1 cellular context compared by ENCODE assay signal in genomic region chr18:44679056-44679911, GRCh38.
TF ChIP-seq lines count a peak whose summit lies in the region.

No MANE protein-coding gene starts in this region.

TF ChIP-seq in HepG2, 621 proteins besides CTCF, POLR2A, EP300 and RAD21 (continued from another document and continues in another):
- no peak for TF ChIP-seq HNF4G (IDR thresholded peaks at IDR 0.05; ENCODE audit: borderline replicate concordance, low read depth, low read length)
- TF ChIP-seq HNF4G (CRISPR knock-in tag; IDR thresholded peaks at IDR 0.05; ENCODE audit: borderline replicate concordance, low read depth): no peak
- TF ChIP-seq ZNF577 (CRISPR knock-in tag; IDR thresholded peaks at IDR 0.05; ENCODE audit: borderline replicate concordance, low read depth): no peak
- TF ChIP-seq ZMYM4 (CRISPR knock-in tag; IDR thresholded peaks at IDR 0.05): peak; percentile 49; the same call in 1 of the 2 replicates
- no peak for TF ChIP-seq RBM22 (optimal IDR thresholded peaks at IDR 0.05; ENCODE audit: low read length)
- 0 out of 2 replicates have a peak, but pooled peaks have one; percentile 67 for TF ChIP-seq ZBED4 (CRISPR knock-in tag; IDR thresholded peaks at IDR 0.05; ENCODE audit: borderline replicate concordance)
- peak; percentile 28; the same call in 1 of the 2 replicates for TF ChIP-seq LBX2 (CRISPR knock-in tag; IDR thresholded peaks at IDR 0.05; ENCODE audit: borderline replicate concordance)
- TF ChIP-seq ARID5B (CRISPR knock-in tag; IDR thresholded peaks at IDR 0.05): peak; percentile 39
- TF ChIP-seq GRHL1 (CRISPR knock-in tag; conservative IDR thresholded peaks at IDR 0.05): no peak
- TF ChIP-seq PHF8 (CRISPR knock-in tag; IDR thresholded peaks at IDR 0.05): peak; percentile 49; the same call in 1 of the 2 replicates
- no peak for TF ChIP-seq SMYD3 (CRISPR knock-in tag; IDR thresholded peaks at IDR 0.05)
- TF ChIP-seq HOXA5 (CRISPR knock-in tag; IDR thresholded peaks at IDR 0.05): no peak
- TF ChIP-seq ZNF747 (CRISPR knock-in tag; IDR thresholded peaks at IDR 0.05; ENCODE audit: borderline replicate concordance): no peak
- no peak for TF ChIP-seq SOX13 (IDR thresholded peaks at IDR 0.05)
- TF ChIP-seq SOX13 (CRISPR knock-in tag; conservative IDR thresholded peaks at IDR 0.05 in 1 of 2, IDR thresholded peaks at IDR 0.05 in 1 of 2): no peak
- no peak for TF ChIP-seq KAT7 (CRISPR knock-in tag; IDR thresholded peaks at IDR 0.05; ENCODE audit: borderline replicate concordance)
- peak; percentile 43; the same call in 1 of the 2 replicates for TF ChIP-seq TFDP1 (CRISPR knock-in tag; IDR thresholded peaks at IDR 0.05; ENCODE audit: borderline replicate concordance)
- no peak for TF ChIP-seq RNF2 (conservative IDR thresholded peaks at IDR 0.05; ENCODE audit: low read depth)
- TF ChIP-seq PCBP2 (optimal IDR thresholded peaks at IDR 0.05; ENCODE audit: low read depth, low read length, poor library complexity, severe bottlenecking): no peak
- TF ChIP-seq POLR2AphosphoS5 (IDR thresholded peaks at IDR 0.05; ENCODE audit: low read depth, low read length): peak; percentile 42; the same call in 1 of the 2 replicates
- peak; percentile 68 for TF ChIP-seq ZNF687 (CRISPR knock-in tag; IDR thresholded peaks at IDR 0.05)
- TF ChIP-seq ZNF205 (CRISPR knock-in tag; IDR thresholded peaks at IDR 0.05): 0 out of 2 replicates have a peak, but pooled peaks have one; percentile 31
- TF ChIP-seq SYNCRIP (IDR thresholded peaks at IDR 0.05; ENCODE audit: insufficient read depth, low read depth, low read length): no peak
- no peak for TF ChIP-seq NFE2L1 (CRISPR knock-in tag; IDR thresholded peaks at IDR 0.05; ENCODE audit: borderline replicate concordance)
- peak; percentile 41 for TF ChIP-seq XRCC5 (optimal IDR thresholded peaks at IDR 0.05; ENCODE audit: low read length)
- no peak for TF ChIP-seq XBP1 (CRISPR knock-in tag; IDR thresholded peaks at IDR 0.05)
- peak; percentile 51; the same call in 1 of the 2 replicates for TF ChIP-seq ZNF614 (CRISPR knock-in tag; IDR thresholded peaks at IDR 0.05; ENCODE audit: borderline replicate concordance)
- TF ChIP-seq ONECUT2 (CRISPR knock-in tag; IDR thresholded peaks at IDR 0.05): no peak
- no peak for TF ChIP-seq ZBTB46 (CRISPR knock-in tag; IDR thresholded peaks at IDR 0.05; ENCODE audit: borderline replicate concordance)
- TF ChIP-seq ZFP91 (CRISPR knock-in tag; IDR thresholded peaks at IDR 0.05; ENCODE audit: borderline replicate concordance): no peak; the same call in 1 of the 2 replicates
- TF ChIP-seq NFYC (CRISPR knock-in tag; IDR thresholded peaks at IDR 0.05): peak; percentile 45; the same call in 1 of the 2 replicates
- TF ChIP-seq MBD4 (IDR thresholded peaks at IDR 0.05; ENCODE audit: borderline replicate concordance, low read length): no peak
- peak; percentile 73 for TF ChIP-seq ZFX (CRISPR knock-in tag; IDR thresholded peaks at IDR 0.05; ENCODE audit: low read depth)
- TF ChIP-seq ZSCAN31 (CRISPR knock-in tag; IDR thresholded peaks at IDR 0.05; ENCODE audit: low read depth): no peak
- 0 out of 2 replicates have a peak, but pooled peaks have one; percentile 33 for TF ChIP-seq ZBTB26 (CRISPR knock-in tag; IDR thresholded peaks at IDR 0.05; ENCODE audit: borderline replicate concordance)
- no peak for TF ChIP-seq TOE1 (CRISPR knock-in tag; IDR thresholded peaks at IDR 0.05)
- TF ChIP-seq TEAD2 (CRISPR knock-in tag; IDR thresholded peaks at IDR 0.05): no peak
- peak; percentile 19; the same call in 1 of the 2 replicates for TF ChIP-seq FOXK1 (CRISPR knock-in tag; IDR thresholded peaks at IDR 0.05; ENCODE audit: borderline replicate concordance, low read depth)
